8 cellular contexts compared by ENCODE assay signal in the genomic region with DNA sequence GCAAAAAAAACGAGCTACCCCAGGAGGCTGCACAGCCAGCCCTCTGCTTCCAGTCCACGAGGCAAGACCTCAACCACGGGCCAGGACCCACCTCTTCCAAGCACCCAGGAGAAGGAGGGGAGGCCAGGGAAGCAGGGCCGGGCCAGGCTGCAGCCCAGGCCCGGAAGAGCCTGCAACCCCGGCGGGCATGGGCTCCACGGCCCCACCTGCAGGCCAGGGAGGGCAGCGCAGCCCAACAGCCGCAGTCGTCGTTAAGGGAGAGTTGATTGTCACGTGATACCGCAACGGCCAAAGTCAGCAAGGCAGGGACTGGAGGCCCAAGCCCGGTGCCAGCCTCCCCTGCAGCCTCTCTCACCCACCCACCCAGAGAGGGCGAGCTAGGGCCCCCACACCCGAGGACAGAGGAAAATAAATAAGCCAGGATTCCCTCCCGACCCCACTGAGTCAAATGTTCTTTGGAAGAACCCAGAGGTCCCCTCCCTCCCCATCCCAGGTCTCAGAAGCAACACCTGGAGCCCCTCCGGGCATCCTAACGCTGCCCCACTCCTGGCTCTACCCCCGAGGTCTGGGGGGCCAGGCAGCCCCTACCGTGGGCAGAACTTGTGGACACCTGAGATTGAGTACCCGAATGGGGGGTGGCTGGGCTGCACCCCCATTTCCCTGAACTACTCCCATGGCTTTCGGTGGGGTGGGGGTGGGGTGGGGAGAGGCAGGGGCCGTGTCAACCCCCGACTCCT. TPM values are rescaled to one million over a fixed set of nuclear protein-coding genes. Genes with fewer than 3 reads are reported as not detected.
DNase-seq lines count a peak whose midpoint lies in the region; ATAC-seq and TF ChIP-seq lines count a peak whose summit lies in the region.

No MANE protein-coding gene starts in this region.

- no peak overlapping the region for H4K91ac ChIP-seq in trophoblast cell (ENCODE audit: low read depth, low read length)

- peak overlapping the region; percentile 61 for H3K27ac ChIP-seq in SJSA1
- H3K27ac ChIP-seq in foreskin keratinocyte, result no peak overlapping the region
- no peak overlapping the region for H3K27ac ChIP-seq in trophoblast cell (ENCODE audit: low read depth, low read length)
- H3K27ac ChIP-seq in vagina, result peak overlapping the region; percentile 79

- no peak overlapping the region for H3K14ac ChIP-seq in trophoblast cell (ENCODE audit: low read length)

- H3K9ac ChIP-seq in trophoblast cell (ENCODE audit: low read length), result no peak overlapping the region

- H3K4me3 ChIP-seq in SJSA1 (no peak overlapping the region), trophoblast cell (ENCODE audit: low read depth, low read length) (no peak overlapping the region), vagina (no peak overlapping the region)

- H3K27me3 ChIP-seq in SJSA1 (replicated peaks) (no peaks in the 10 kb centered on the region), foreskin keratinocyte (no peaks in the 10 kb centered on the region), trophoblast cell (ENCODE audit: insufficient read depth, low read length) (no peaks in the 10 kb centered on the region), vagina (no peaks in the 10 kb centered on the region)

- H3K36me3 ChIP-seq in SJSA1 (peaks cover 12% of the 10 kb centered on the region), trophoblast cell (ENCODE audit: control insufficient read depth in 1 of 2, insufficient read depth in 2 of 2, low read length in 2 of 2) (peaks cover 0 to 3% of the 10 kb centered on the region in 2 experiments), vagina (no peaks in the 10 kb centered on the region)

- ATAC-seq in foreskin keratinocyte (peak; percentile 46), HG02852 (IDR thresholded peaks at IDR 0.05; ENCODE audit: unreplicated experiment) (no peak)

- peaks cover 19% of the 10 kb centered on the region for H3K36me3 Mint-ChIP-seq in Calu3 (ENCODE audit: insufficient read depth, unreplicated experiment)

- TF ChIP-seq POLR2A in vagina (IDR thresholded peaks at IDR 0.05), result no peak

- peak overlapping the region; percentile 39 for H4K12ac ChIP-seq in trophoblast cell (ENCODE audit: low read depth, low read length)

- no peak overlapping the region for H3K27ac Mint-ChIP-seq in Calu3 (ENCODE audit: unreplicated experiment)

- H3K23ac ChIP-seq in trophoblast cell (ENCODE audit: low read length), result no peak overlapping the region

- peaks cover 5% of the 10 kb centered on the region for H3K79me1 ChIP-seq in trophoblast cell (ENCODE audit: low read length)

- no peak overlapping the region for H2BK12ac ChIP-seq in trophoblast cell (ENCODE audit: low read length)

- no peak overlapping the region for H3K4me3 Mint-ChIP-seq in Calu3 (ENCODE audit: low read depth, unreplicated experiment)

- H3K27me3 Mint-ChIP-seq in Calu3 (ENCODE audit: unreplicated experiment), result no peaks in the 10 kb centered on the region

- H2BK5ac ChIP-seq in trophoblast cell (ENCODE audit: low read depth, low read length, poor library complexity), result no peak overlapping the region

- H3K4me1 Mint-ChIP-seq in Calu3 (ENCODE audit: low read depth, unreplicated experiment), result no peaks in the 10 kb centered on the region

- CTCF ChIA-PET in Calu3 (lab: Charles Lee), result no interaction called here

- H3K4me1 ChIP-seq in SJSA1 (replicated peaks), result peaks cover 24% of the 10 kb centered on the region
- peaks cover 21% of the 10 kb centered on the region for H3K4me1 ChIP-seq in foreskin keratinocyte
- peaks cover 20 to 21% of the 10 kb centered on the region in 2 experiments for H3K4me1 ChIP-seq in trophoblast cell (ENCODE audit: control insufficient read depth in 1 of 2, insufficient read depth in 2 of 2, low read length in 2 of 2)
- H3K4me1 ChIP-seq in vagina, result peaks cover 69% of the 10 kb centered on the region

- H3K4me2 ChIP-seq in trophoblast cell (ENCODE audit: low read length), result no peak overlapping the region

- no peak overlapping the region for H2AFZ ChIP-seq in trophoblast cell (ENCODE audit: insufficient read depth, low read length, poor library complexity)

- H3K9me3 ChIP-seq in SJSA1 (replicated peaks) (no peaks in the 10 kb centered on the region), trophoblast cell (ENCODE audit: insufficient read depth, low read depth, low read length) (peaks cover 3% of the 10 kb centered on the region), vagina (no peaks in the 10 kb centered on the region)

- peak; percentile 77 for TF ChIP-seq CTCF in Calu3 (IDR thresholded peaks at IDR 0.05; ENCODE audit: unreplicated experiment)
- TF ChIP-seq CTCF in foreskin keratinocyte (conservative IDR thresholded peaks at IDR 0.05), result peak; percentile 98
- peak; percentile 25 to 59 (median 50) for TF ChIP-seq CTCF in vagina (IDR thresholded peaks at IDR 0.05)

- H3K9me3 Mint-ChIP-seq in Calu3 (ENCODE audit: low read depth, unreplicated experiment), result no peaks in the 10 kb centered on the region

- no peak overlapping the region for H2BK120ac ChIP-seq in trophoblast cell (ENCODE audit: insufficient read depth, low read length, poor library complexity)

- intact Hi-C loops in Calu3 (cut with micrococcal nuclease; ENCODE audit: unreplicated experiment), result no loop called here
- intact Hi-C loops in vagina (cut with DNase I), result no loop called here

- H3K4ac ChIP-seq in trophoblast cell (ENCODE audit: low read depth, low read length), result peak overlapping the region; percentile 64

- whole genome bisulfite sequencing in trophoblast cell (ENCODE audit: extremely low coverage, insufficient coverage, insufficient read length), result no CpG with 5 or more reads among the region's 27 CpGs

- H3K18ac ChIP-seq in trophoblast cell (ENCODE audit: low read length), result peak overlapping the region; percentile 1

- DNase-seq in Calu3, result peak; percentile 86
- DNase-seq in HuH-7.5 (ENCODE audit: low spot score), result peak; percentile 99
- DNase-seq in SJSA1 (ENCODE audit: low read depth in 1 of 2, low spot score in 2 of 2), result peak; percentile 80 to 85
- peak; percentile 65 for DNase-seq in activated gamma-delta T cell (lab: John Stamatoyannopoulos, UW)
- DNase-seq in foreskin keratinocyte, result peak in 1 of 2 donors; percentile 68
- peak; percentile 90 to 94 for DNase-seq in trophoblast cell
- DNase-seq in vagina (ENCODE audit: extremely low spot score in 2 of 2), result no peak

- H4K8ac ChIP-seq in trophoblast cell (ENCODE audit: low read depth, low read length), result peak overlapping the region; percentile 67

- BruUV-seq in Calu3 (replicated peaks; lab: Mats Ljungman, UMichigan), result no TSS peak

- peaks cover 2% of the 10 kb centered on the region for H3K79me2 ChIP-seq in trophoblast cell (ENCODE audit: control insufficient read depth, insufficient read depth, low read length, poor library complexity)

- H2AK5ac ChIP-seq in trophoblast cell (ENCODE audit: low read length), result no peak overlapping the region

RNA-seq across cellular contexts. Expression of a gene that starts 5.2 kb away (rescaled TPM):
- total RNA-seq in Calu3 (2022) (34.1 and 39.5 TPM in 2 replicates), foreskin keratinocyte (21.6 and 23.8 TPM in 2 replicates), vagina (19.9 TPM)
- total RNA-seq in SJSA1 (2014; rRNA removed; shearing (Covaris generic)), result 14.1 and 36.2 TPM in 2 replicates
- polyA plus RNA-seq in foreskin keratinocyte, result 21.0 and 21.8 TPM in 2 replicates
- polyA plus RNA-seq in trophoblast cell (2013), result 24.5 and 26.8 TPM in 2 replicates

RNA-seq across cellular contexts. Expression of a gene that starts 9.9 kb away (rescaled TPM):
- total RNA-seq in Calu3 (2022), result 32.3 and 39.0 TPM in 2 replicates
- 5.6 and 8.7 TPM in 2 replicates for total RNA-seq in SJSA1 (2014; rRNA removed; shearing (Covaris generic))
- total RNA-seq in foreskin keratinocyte, result 19.0 and 20.7 TPM in 2 replicates
- 28.7 and 29.0 TPM in 2 replicates for polyA plus RNA-seq in foreskin keratinocyte
- 18.5 and 21.1 TPM in 2 replicates for polyA plus RNA-seq in trophoblast cell (2013)
- 7.6 TPM for total RNA-seq in vagina

RNA-seq across cellular contexts. Expression of a gene that starts 31.8 kb away (rescaled TPM):
- 35.2 and 36.9 TPM in 2 replicates for total RNA-seq in Calu3 (2022)
- 91.9 and 101 TPM in 2 replicates for total RNA-seq in SJSA1 (2014; rRNA removed; shearing (Covaris generic))
- 49.1 and 50.3 TPM in 2 replicates for total RNA-seq in foreskin keratinocyte
- 69.0 and 76.6 TPM in 2 replicates for polyA plus RNA-seq in foreskin keratinocyte
- polyA plus RNA-seq in trophoblast cell (2013), result 55.3 and 58.0 TPM in 2 replicates
- 83.0 TPM for total RNA-seq in vagina

RNA-seq across cellular contexts. Expression of a gene that starts 41.4 kb away (rescaled TPM):
- 5.9 and 6.7 TPM in 2 replicates for total RNA-seq in Calu3 (2022)
- total RNA-seq in SJSA1 (2014; rRNA removed; shearing (Covaris generic)), result 2.7 and 3.8 TPM in 2 replicates
- total RNA-seq in foreskin keratinocyte, result 1.1 and 1.3 TPM in 2 replicates
- polyA plus RNA-seq in foreskin keratinocyte, result 0.47 and 0.51 TPM in 2 replicates
- 0.94 and 0.97 TPM in 2 replicates for polyA plus RNA-seq in trophoblast cell (2013)
- total RNA-seq in vagina, result 3.2 TPM

RNA-seq across cellular contexts. Expression of a gene that starts 51.7 kb away (rescaled TPM):
- total RNA-seq in Calu3 (2022) (6.7 TPM in 2 replicates), foreskin keratinocyte (2.7 and 3.2 TPM in 2 replicates), vagina (5.2 TPM)
- 2.4 and 9.1 TPM in 2 replicates for total RNA-seq in SJSA1 (2014; rRNA removed; shearing (Covaris generic))
- polyA plus RNA-seq in foreskin keratinocyte, result 3.8 and 4.8 TPM in 2 replicates
- 10.9 and 12.1 TPM in 2 replicates for polyA plus RNA-seq in trophoblast cell (2013)

Comparison
In these comparisons a context has a peak if more than half of its experiments do, and no peak if none do; other contexts are left out.
1. DNase-seq: peak in Calu3 (single experiment), HuH-7.5 (single experiment), SJSA1 (2 of 2), activated gamma-delta T cell (single experiment) and trophoblast cell (2 of 2); none in vagina (0 of 2).
2. H3K27ac ChIP-seq: peak in SJSA1 (single experiment) and vagina (single experiment); none in foreskin keratinocyte (single experiment) and trophoblast cell (single experiment).
3. Peak in every context shown above with its lines, with median percentiles within 50 percentile points of each other: CTCF ChIP-seq.